ENCODE assay signal across 20 cellular contexts in genomic region chr9:90445391-90445790, GRCh38.
"Had no signal": no experiment of that assay in that cellular context is flagged by ENCODE, and none has a peak within 500 bp of the region (broad histone marks: within the 10 kb centered on the region; RNA-seq: fewer than 3 reads in every experiment).

No MANE protein-coding gene starts in this region.

- H3K27me3 ChIP-seq: MG63 had no signal

- DNase-seq: IMR-90, Karpas-422, KG1, MG63, NCI-H1092, NCI-H1105 treated with DMSO at 0.1 percent for 48 hours, NCI-H1417 treated with DMSO at 0.1 percent for 48 hours, NCI-H146, NCI-H1694 treated with DMSO at 0.1 percent for 48 hours, NCI-H1930, NCI-H2081 treated with DMSO at 0.1 percent for 48 hours, NCI-H2171 treated with DMSO at 0.1 percent for 48 hours, NCI-H345, NCI-H446 treated with DMSO at 0.1 percent for 48 hours, NCI-H510A treated with DMSO at 0.1 percent for 48 hours, NCI-H526, SHP77, SK-N-SH, SW 1271 had no signal

- H3K9ac ChIP-seq: SK-N-SH had no signal

- H3K4me2 ChIP-seq: SK-N-SH had no signal

- H3K9me3 ChIP-seq: MG63, SK-N-SH had no signal

- H3K27ac ChIP-seq: RWPE1 had no signal

- H3K36me3 ChIP-seq: MG63 had no signal

- H3K4me3 ChIP-seq: MG63 had no signal
